1 cellular context compared by ENCODE assay signal in genomic region chr10:119761106-119761505, GRCh38.
TF ChIP-seq lines count a peak whose summit lies in the region.

No MANE protein-coding gene starts in this region.

TF ChIP-seq in SK-N-SH, 30 proteins besides CTCF, POLR2A, EP300 and RAD21 (continued from another document):
- TF ChIP-seq TCF12 (IDR thresholded peaks at IDR 0.05): peak; percentile 44; the same call in 1 of the 2 replicates
- peak; percentile 73; the same call in 1 of the 2 replicates for TF ChIP-seq FOSL2 (IDR thresholded peaks at IDR 0.05; ENCODE audit: borderline replicate concordance, low read depth)
- peak; percentile 31; the same call in 1 of the 2 replicates for TF ChIP-seq NFIC (IDR thresholded peaks at IDR 0.05; ENCODE audit: borderline replicate concordance)
- no peak for TF ChIP-seq SMC3 (IDR thresholded peaks at IDR 0.05; ENCODE audit: low read depth, low read length)
